In the genomic region with DNA sequence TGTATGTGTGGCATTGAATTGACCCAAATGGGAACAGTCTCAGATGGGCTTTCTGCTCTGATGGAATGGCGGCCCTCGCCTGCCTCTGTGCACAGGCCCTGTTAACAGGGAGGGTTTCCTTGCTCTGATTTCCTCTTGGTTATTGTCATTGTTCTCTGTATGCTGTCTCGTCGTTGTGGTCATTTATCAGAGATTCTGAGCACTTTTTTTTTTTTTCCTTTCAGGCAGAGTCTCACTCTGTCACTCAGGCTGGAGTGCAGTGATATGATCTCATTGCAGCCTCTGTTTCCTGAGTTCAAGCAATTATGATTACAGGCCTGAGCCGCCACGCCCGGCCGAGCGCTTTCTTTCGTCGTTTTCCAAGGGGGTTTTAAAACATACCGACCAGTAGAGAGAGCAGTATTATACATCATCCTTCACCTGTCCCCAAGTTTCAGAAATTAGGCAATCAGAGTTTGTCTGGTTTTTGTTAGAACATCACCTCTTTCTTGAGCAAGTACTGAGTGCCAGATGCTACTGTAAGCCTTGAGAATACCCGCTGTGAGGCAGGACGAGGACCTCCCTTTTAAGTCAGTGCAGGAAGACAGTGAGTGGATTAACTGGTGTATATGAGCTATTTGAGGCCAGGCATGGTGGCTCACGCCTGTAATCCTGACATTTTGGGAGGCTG, we compare ENCODE assay signal across 10 cellular contexts. TPM values are rescaled to one million over a fixed set of nuclear protein-coding genes. Genes with fewer than 3 reads are reported as not detected.
DNase-seq lines count a peak whose midpoint lies in the region; ATAC-seq and TF ChIP-seq lines count a peak whose summit lies in the region.
"Had no signal": no experiment of that assay in that cellular context is flagged by ENCODE, and none has a peak within 500 bp of the region (broad histone marks: within the 10 kb centered on the region; RNA-seq: fewer than 3 reads in every experiment).

No MANE protein-coding gene starts in this region.

- H3K36me3 Mint-ChIP-seq in activated T-cell treated with anti-CD3 and anti-CD28 coated beads, Interleukin-2, amount 50 U/mL, for 4 hours (ENCODE audit: insufficient read depth): peaks cover 3% of the 10 kb centered on the region
- peaks cover 4% of the 10 kb centered on the region for H3K36me3 Mint-ChIP-seq in activated CD4-positive, alpha-beta memory T cell treated with anti-CD3 and anti-CD28 coated beads for 36 hours
- peaks cover 5 to 19% (median 16%) of the 10 kb centered on the region in 3 donors for H3K36me3 Mint-ChIP-seq in immature natural killer cell

- peak overlapping the region; percentile 77 for H3K27ac Mint-ChIP-seq in activated CD4-positive, alpha-beta memory T cell treated with anti-CD3 and anti-CD28 coated beads for 36 hours
- peak overlapping the region; percentile 92 to 99 (median 96) for H3K27ac Mint-ChIP-seq in immature natural killer cell

- H3K27me3 Mint-ChIP-seq in activated T-cell treated with anti-CD3 and anti-CD28 coated beads, Interleukin-2, amount 50 U/mL, for 4 hours (ENCODE audit: low read depth): no peaks in the 10 kb centered on the region
- no peaks in the 10 kb centered on the region for H3K27me3 Mint-ChIP-seq in activated CD4-positive, alpha-beta memory T cell treated with anti-CD3 and anti-CD28 coated beads for 36 hours
- H3K27me3 Mint-ChIP-seq in immature natural killer cell (ENCODE audit: low read depth in 3 of 3): peaks cover 14 to 31% (median 18%) of the 10 kb centered on the region in 3 donors

- TF ChIP-seq EP300 in tibial nerve (IDR thresholded peaks at IDR 0.05): no peak

- no peak for TF ChIP-seq CTCF in tibial nerve (IDR thresholded peaks at IDR 0.05)

- no peaks in the 10 kb centered on the region for H3K27me3 ChIP-seq in tibial nerve
- H3K27me3 ChIP-seq: Peyer's patch had no signal

- 58 to 64% methylated on average over 15 of the region's 15 CpGs for WGBS in tibial nerve, 2 donors

- intact Hi-C loops in activated CD4-positive, alpha-beta memory T cell treated with anti-CD3 and anti-CD28 coated beads for 36 hours (cut with micrococcal nuclease): loop anchor here (5.0 kb wide), 1 partner anchor 58 kb away; a partner anchor contains a TSS

- no peaks in the 10 kb centered on the region for H3K9me3 Mint-ChIP-seq in activated T-cell treated with anti-CD3 and anti-CD28 coated beads, Interleukin-2, amount 50 U/mL, for 4 hours
- H3K9me3 Mint-ChIP-seq in activated CD4-positive, alpha-beta memory T cell treated with anti-CD3 and anti-CD28 coated beads for 36 hours: no peaks in the 10 kb centered on the region
- H3K9me3 Mint-ChIP-seq in immature natural killer cell: no peaks in the 10 kb centered on the region

- H3K9me3 ChIP-seq in tibial nerve: no peaks in the 10 kb centered on the region
- H3K9me3 ChIP-seq: Peyer's patch had no signal

- TF ChIP-seq POLR2A in tibial nerve (IDR thresholded peaks at IDR 0.05): no peak

- CTCF ChIA-PET in activated CD4-positive, alpha-beta memory T cell treated with anti-CD3 and anti-CD28 coated beads for 36 hours (lab: Charles Lee): interaction anchor here (0.6 to 1.4 kb wide), 2 partner anchors 22 to 392 kb away, joined by 4 read pairs; no protein-coding TSS in a partner anchor

- no peaks in the 10 kb centered on the region for H3K36me3 ChIP-seq in tibial nerve
- H3K36me3 ChIP-seq: Peyer's patch had no signal

- ATAC-seq in activated T-cell treated with anti-CD3 and anti-CD28 coated beads, Interleukin-2, amount 50 U/mL, for 4 hours: no peak
- no peak for ATAC-seq in HG03196 (IDR thresholded peaks at IDR 0.05; ENCODE audit: unreplicated experiment)

- POLR2A ChIA-PET in activated CD4-positive, alpha-beta memory T cell treated with anti-CD3 and anti-CD28 coated beads for 36 hours (lab: Charles Lee): no interaction called here

- H3K4me1 Mint-ChIP-seq in activated T-cell treated with anti-CD3 and anti-CD28 coated beads, Interleukin-2, amount 50 U/mL, for 4 hours (ENCODE audit: low read depth): peaks cover 71% of the 10 kb centered on the region
- H3K4me1 Mint-ChIP-seq in activated CD4-positive, alpha-beta memory T cell treated with anti-CD3 and anti-CD28 coated beads for 36 hours (ENCODE audit: low read depth): peaks cover 74% of the 10 kb centered on the region
- H3K4me1 Mint-ChIP-seq in immature natural killer cell: peaks cover 91 to 95% of the 10 kb centered on the region in 2 donors

- peak overlapping the region in 3 of 4 donors; percentile 1 to 61 (median 57) for H3K27ac ChIP-seq in tibial nerve

- no peak overlapping the region for H3K4me3 ChIP-seq in tibial nerve
- H3K4me3 ChIP-seq: Peyer's patch had no signal

- peak overlapping the region; percentile 54 for H3K4me3 Mint-ChIP-seq in activated T-cell treated with anti-CD3 and anti-CD28 coated beads, Interleukin-2, amount 50 U/mL, for 4 hours
- H3K4me3 Mint-ChIP-seq in activated CD4-positive, alpha-beta memory T cell treated with anti-CD3 and anti-CD28 coated beads for 36 hours: peak overlapping the region; percentile 40
- peak overlapping the region; percentile 73 to 87 (median 78) for H3K4me3 Mint-ChIP-seq in immature natural killer cell

- peaks cover 0 to 80% (median 32%) of the 10 kb centered on the region in 4 donors for H3K4me1 ChIP-seq in tibial nerve

- no peak for DNase-seq in activated T-cell treated with anti-CD3 and anti-CD28 coated beads, Interleukin-2, amount 50 U/mL, for 4 hours
- DNase-seq in activated T-cell treated with anti-CD3 and anti-CD28 coated beads for 4 hours (no peak), immature natural killer cell (peak; percentile 42 to 50 (median 49)), tibial nerve (ENCODE audit: low spot score in 2 of 2) (no peak), amniotic stem cell (lab: John Stamatoyannopoulos, UW) (no peak), NCI-H446 treated with DMSO at 0.1 percent for 48 hours (lab: John Stamatoyannopoulos, UW) (no peak)
- DNase-seq in activated CD4-positive, alpha-beta memory T cell treated with anti-CD3 and anti-CD28 coated beads for 36 hours: peak; percentile 51
- DNase-seq: NCI-H1048, Peyer's patch had no signal

RNA-seq across cellular contexts. Expression of a gene that starts 6.5 kb away (rescaled TPM):
- total RNA-seq in activated T-cell treated with anti-CD3 and anti-CD28 coated beads, Interleukin-2, amount 50 U/mL, for 4 hours: 1 to 10 TPM; 4.9 to 6.5 (median 5.9) TPM
- 1 to 10 TPM; 3.7 to 3.9 TPM for total RNA-seq in activated CD4-positive, alpha-beta memory T cell treated with anti-CD3 and anti-CD28 coated beads for 36 hours
- 100 to 1,000 TPM in 1 of 3 donors, 10 to 100 TPM in 2; 88.9 to 172 (median 93.4) TPM for polyA plus RNA-seq in immature natural killer cell
- total RNA-seq in tibial nerve: 10 to 100 TPM; 21.0 to 29.9 (median 29.3) TPM

RNA-seq across cellular contexts. Expression of a gene that starts 55.3 kb away (rescaled TPM):
- total RNA-seq in activated T-cell treated with anti-CD3 and anti-CD28 coated beads, Interleukin-2, amount 50 U/mL, for 4 hours: 100 to 1,000 TPM; 448 to 483 (median 474) TPM
- 100 to 1,000 TPM; 179 to 182 TPM for total RNA-seq in activated CD4-positive, alpha-beta memory T cell treated with anti-CD3 and anti-CD28 coated beads for 36 hours
- 100 to 1,000 TPM in 2 of 3 donors, 10 to 100 TPM in 1; 79.2 to 114 (median 112) TPM for polyA plus RNA-seq in immature natural killer cell
- total RNA-seq in tibial nerve: 100 to 1,000 TPM; 124 to 232 (median 147) TPM

Comparison
In these comparisons a context has a peak if more than half of its experiments do, and no peak if none do; other contexts are left out.
1. DNase-seq: peak in activated CD4-positive, alpha-beta memory T cell treated with anti-CD3 and anti-CD28 coated beads for 36 hours (single experiment) and immature natural killer cell (3 of 3); none in activated T-cell treated with anti-CD3 and anti-CD28 coated beads, Interleukin-2, amount 50 U/mL, for 4 hours (single experiment), activated T-cell treated with anti-CD3 and anti-CD28 coated beads for 4 hours (single experiment), tibial nerve (0 of 2), amniotic stem cell (single experiment) and NCI-H446 treated with DMSO at 0.1 percent for 48 hours (single experiment).
2. Peak in every context shown above with its lines, with median percentiles within 50 percentile points of each other: H3K4me3 Mint-ChIP-seq.